Comparison of ENCODE assay signal across 11 cellular contexts in genomic region chr7:149007615-149008014, GRCh38. TPM values are rescaled to one million over a fixed set of nuclear protein-coding genes. Genes with fewer than 3 reads are reported as not detected.
DNase-seq lines count a peak whose midpoint lies in the region; ATAC-seq and TF ChIP-seq lines count a peak whose summit lies in the region.
"Had no signal": no experiment of that assay in that cellular context is flagged by ENCODE, and none has a peak within 500 bp of the region (broad histone marks: within the 10 kb centered on the region; RNA-seq: fewer than 3 reads in every experiment).

No MANE protein-coding gene starts in this region.

- H3K36me3 Mint-ChIP-seq in stimulated activated memory B cell treated with anti-CD40 and anti-IgM and Interleukin-4, amounts not matched to agents 10 μg/mL and 1 μg/mL and 100 μg/mL, for 72 hours: peaks cover 68% of the 10 kb centered on the region

- intact Hi-C loops in Right ventricle myocardium superior (cut with DNase I) (loop anchor here (5.0 to 10.0 kb wide), 2 partner anchors 57 to 85 kb away; partner anchors contain the start of gene ZNF786), left cardiac atrium (cut with DNase I) (loop anchor here in 1 of 2 donors (10.0 kb wide), 1 partner anchor 57 kb away; no protein-coding TSS in a partner anchor)

- no peak overlapping the region for H3K4me3 ChIP-seq in NB4 (ENCODE audit: low read depth, low read length)
- H3K4me3 ChIP-seq: right atrium auricular region had no signal

- H3K27ac Mint-ChIP-seq in stimulated activated memory B cell treated with anti-CD40 and anti-IgM and Interleukin-4, amounts not matched to agents 10 μg/mL and 1 μg/mL and 100 μg/mL, for 72 hours: no peak overlapping the region
- H3K27ac Mint-ChIP-seq: activated T-cell treated with anti-CD3 and anti-CD28 coated beads, Interleukin-2, amount 50 U/mL, for 24 hours had no signal

- ATAC-seq in Right ventricle myocardium superior (ENCODE audit: poor library complexity): no peak
- ATAC-seq in left cardiac atrium: no peak
- ATAC-seq in stimulated activated memory B cell treated with anti-CD40 and anti-IgM and Interleukin-4, amounts not matched to agents 10 μg/mL and 1 μg/mL and 100 μg/mL, for 72 hours: peak; percentile 9
- no peak for ATAC-seq in GM18868 (IDR thresholded peaks at IDR 0.05; ENCODE audit: unreplicated experiment)

- DNase-seq in Right ventricle myocardium superior (peak; percentile 29), left cardiac atrium (no peak), NB4 (ENCODE audit: low read depth) (peak; percentile 45), dermis blood vessel endothelial cell (peak; percentile 21), NCI-H1436 (lab: John Stamatoyannopoulos, UW) (no peak)
- no peak for DNase-seq in stimulated activated CD4-positive, alpha-beta T cell treated with anti-CD3 and anti-CD28 coated beads, Interleukin-1b, Interleukin-23, amount 100 ng/mL, for 48 hours
- DNase-seq: activated T-cell treated with anti-CD3 and anti-CD28 coated beads, Interleukin-2, amount 50 U/mL, for 24 hours; effector memory CD4-positive, alpha-beta T cell had no signal

- peaks cover 11% of the 10 kb centered on the region for H3K4me1 Mint-ChIP-seq in stimulated activated memory B cell treated with anti-CD40 and anti-IgM and Interleukin-4, amounts not matched to agents 10 μg/mL and 1 μg/mL and 100 μg/mL, for 72 hours

- H3K9me3 Mint-ChIP-seq in stimulated activated memory B cell treated with anti-CD40 and anti-IgM and Interleukin-4, amounts not matched to agents 10 μg/mL and 1 μg/mL and 100 μg/mL, for 72 hours: no peaks in the 10 kb centered on the region
- H3K9me3 Mint-ChIP-seq: activated T-cell treated with anti-CD3 and anti-CD28 coated beads, Interleukin-2, amount 50 U/mL, for 24 hours had no signal

- no peak for TF ChIP-seq POLR2A in NB4 (IDR thresholded peaks at IDR 0.05; ENCODE audit: extremely low read depth, insufficient read length)

- no peak overlapping the region for H3K4me3 Mint-ChIP-seq in stimulated activated memory B cell treated with anti-CD40 and anti-IgM and Interleukin-4, amounts not matched to agents 10 μg/mL and 1 μg/mL and 100 μg/mL, for 72 hours
- H3K4me3 Mint-ChIP-seq: activated T-cell treated with anti-CD3 and anti-CD28 coated beads, Interleukin-2, amount 50 U/mL, for 24 hours had no signal

- no peaks in the 10 kb centered on the region for H3K27me3 Mint-ChIP-seq in stimulated activated memory B cell treated with anti-CD40 and anti-IgM and Interleukin-4, amounts not matched to agents 10 μg/mL and 1 μg/mL and 100 μg/mL, for 72 hours
- H3K27me3 Mint-ChIP-seq: activated T-cell treated with anti-CD3 and anti-CD28 coated beads, Interleukin-2, amount 50 U/mL, for 24 hours had no signal

- TF ChIP-seq CTCF in NB4 (IDR thresholded peaks at IDR 0.05; ENCODE audit: low read depth, low read length): peak; percentile 27

RNA-seq across cellular contexts. Expression of gene PDIA4, which starts 20.7 kb away (rescaled TPM):
- total RNA-seq in Right ventricle myocardium superior: 32.2 TPM
- 10 to 100 TPM; 56.2 to 95.3 TPM for total RNA-seq in left cardiac atrium
- 411 and 434 TPM in 2 replicates for total RNA-seq in dermis blood vessel endothelial cell

Comparison
In these comparisons a context has a peak if more than half of its experiments do, and no peak if none do; other contexts are left out.
1. DNase-seq: peak in Right ventricle myocardium superior (single experiment), NB4 (single experiment) and dermis blood vessel endothelial cell (single experiment); none in left cardiac atrium (single experiment), stimulated activated CD4-positive, alpha-beta T cell treated with anti-CD3 and anti-CD28 coated beads, Interleukin-1b, Interleukin-23, amount 100 ng/mL, for 48 hours (single experiment) and NCI-H1436 (single experiment).